In genomic region chr1:180915426-180915965, GRCh38 we compare ENCODE assay signal across 1 cellular context.
TF ChIP-seq lines count a peak whose summit lies in the region.

No MANE protein-coding gene starts in this region.

TF ChIP-seq in A549, 52 proteins besides CTCF, POLR2A, EP300 and RAD21 (continued from another document):
- TF ChIP-seq MAX (IDR thresholded peaks at IDR 0.05) (no peak), PHF8 (IDR thresholded peaks at IDR 0.05; ENCODE audit: borderline replicate concordance, low read depth) (no peak), FOSL2 (IDR thresholded peaks at IDR 0.05) (no peak), FOSL2 (CRISPR knock-in tag; IDR thresholded peaks at IDR 0.05) (no peak), CEBPB (IDR thresholded peaks at IDR 0.05) (no peak), NFE2L2 (conservative IDR thresholded peaks at IDR 0.05; ENCODE audit: low read length) (peak; percentile 67), CHD2 (IDR thresholded peaks at IDR 0.05; ENCODE audit: low read length, partially characterized antibody) (no peak), TFCP2L1 (CRISPR knock-in tag; IDR thresholded peaks at IDR 0.05) (no peak), RARB (CRISPR knock-in tag; IDR thresholded peaks at IDR 0.05) (no peak), MAFK (IDR thresholded peaks at IDR 0.05; ENCODE audit: partially characterized antibody) (peak; percentile 13)
